In the genomic region with DNA sequence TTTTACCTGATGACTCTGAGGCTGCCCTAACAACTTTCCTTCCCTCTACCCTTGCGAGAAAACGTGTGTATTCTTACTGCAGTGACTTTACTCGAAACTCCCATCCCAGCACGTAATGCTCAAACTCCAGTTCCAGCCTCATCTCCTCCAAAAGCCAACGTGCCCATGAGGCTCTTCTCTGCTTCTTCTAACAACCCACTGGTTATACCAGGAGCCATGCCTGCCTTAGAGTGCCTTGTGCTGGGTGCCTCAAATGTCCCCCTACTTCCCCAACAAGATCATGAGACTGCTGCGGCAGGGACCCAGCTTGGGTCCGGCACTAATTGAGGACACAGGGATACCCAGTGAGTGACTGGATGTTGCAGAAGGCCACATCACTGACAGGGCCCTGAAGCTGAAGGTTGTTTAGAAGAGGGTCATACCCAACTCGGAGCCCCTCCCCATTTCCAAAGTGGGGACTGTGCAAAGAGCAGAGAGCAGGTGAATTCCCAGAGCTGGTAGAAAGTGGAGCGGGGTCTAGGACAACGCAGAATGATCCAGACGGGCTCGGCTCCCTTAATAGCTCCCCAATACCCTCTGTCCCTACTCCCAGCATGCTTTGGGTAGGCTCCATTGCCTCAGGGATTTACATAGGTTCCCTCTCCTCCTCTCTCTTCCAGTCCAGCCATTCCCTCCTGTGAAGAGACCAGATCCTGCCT, we compare ENCODE assay signal across 19 cellular contexts.
"Had no signal": no experiment of that assay in that cellular context is flagged by ENCODE, and none has a peak within 500 bp of the region (broad histone marks: within the 10 kb centered on the region; RNA-seq: fewer than 3 reads in every experiment).

No MANE protein-coding gene starts in this region.

- H3K36me3 Mint-ChIP-seq: activated naive CD4-positive, alpha-beta T cell treated with anti-CD3 and anti-CD28 coated beads, Interleukin-2, amount 50 U/mL, for 72 hours; type B pancreatic cell had no signal

- H3K9me3 ChIP-seq: heart left ventricle, mucosa of descending colon, testis, vagina had no signal

- H3K4me1 Mint-ChIP-seq: activated T-helper 17 cell treated with anti-CD3 and anti-CD28 coated beads, Interleukin-2, amount 50 U/mL, for 72 hours; memory B cell had no signal

- H3K36me3 ChIP-seq: heart left ventricle, vagina had no signal

- H3K4me3 Mint-ChIP-seq: activated T-helper 17 cell treated with anti-CD3 and anti-CD28 coated beads, Interleukin-2, amount 50 U/mL, for 72 hours; endodermal cell; memory B cell; T-helper 2 cell treated with Interferon-gamma antibody and Interleukin-4, amounts not matched to agents 5 μg/mL and 100 μg/mL, for 36 hours; type B pancreatic cell had no signal

- H3K27me3 ChIP-seq: testis, vagina had no signal

- H3K4me3 ChIP-seq: coronary artery, heart left ventricle, mucosa of descending colon, testis, vagina had no signal

- H3K27ac ChIP-seq: coronary artery, heart left ventricle, testis, vagina had no signal

- H3K27ac Mint-ChIP-seq: activated naive CD4-positive, alpha-beta T cell treated with anti-CD3 and anti-CD28 coated beads, Interleukin-2, amount 50 U/mL, for 72 hours; activated T-helper 17 cell treated with anti-CD3 and anti-CD28 coated beads, Interleukin-2, amount 50 U/mL, for 72 hours; endodermal cell; memory B cell; T-helper 2 cell treated with Interferon-gamma antibody and Interleukin-4, amounts not matched to agents 5 μg/mL and 100 μg/mL, for 36 hours; type B pancreatic cell had no signal

- ATAC-seq: activated CD4-positive, CD25-positive, alpha-beta regulatory T cell treated with anti-CD3 and anti-CD28 coated beads, Interleukin-2, amount 50 U/mL, for 24 hours; activated naive CD4-positive, alpha-beta T cell treated with anti-CD3 and anti-CD28 coated beads, Interleukin-2, amount 50 U/mL, for 72 hours; activated T-helper 17 cell treated with anti-CD3 and anti-CD28 coated beads, Interleukin-2, amount 50 U/mL, for 72 hours; heart left ventricle; left cardiac atrium; mucosa of descending colon had no signal

- H3K9me3 Mint-ChIP-seq: activated naive CD4-positive, alpha-beta T cell treated with anti-CD3 and anti-CD28 coated beads, Interleukin-2, amount 50 U/mL, for 72 hours; activated T-helper 17 cell treated with anti-CD3 and anti-CD28 coated beads, Interleukin-2, amount 50 U/mL, for 72 hours; endodermal cell; T-helper 2 cell treated with Interferon-gamma antibody and Interleukin-4, amounts not matched to agents 5 μg/mL and 100 μg/mL, for 36 hours had no signal

- DNase-seq: activated T-cell treated with anti-CD3 and anti-CD28 coated beads, Interleukin-2, amount 50 U/mL, for 1 hour; cerebellar nuclear complex; endodermal cell; heart left ventricle; islet precursor cell; left cardiac atrium; stimulated activated CD4-positive, alpha-beta T cell treated with anti-CD3 and anti-CD28 coated beads, Interleukin-2, amount 100 ng/mL, for 48 hours; stimulated activated CD8-positive, alpha-beta memory T cell treated with anti-CD3 and anti-CD28 coated beads, Interleukin-4, amount 100 ng/mL, for 48 hours; stimulated activated naive CD4-positive, alpha-beta T cell; testis had no signal
